8 cellular contexts compared by ENCODE assay signal in the genomic region with DNA sequence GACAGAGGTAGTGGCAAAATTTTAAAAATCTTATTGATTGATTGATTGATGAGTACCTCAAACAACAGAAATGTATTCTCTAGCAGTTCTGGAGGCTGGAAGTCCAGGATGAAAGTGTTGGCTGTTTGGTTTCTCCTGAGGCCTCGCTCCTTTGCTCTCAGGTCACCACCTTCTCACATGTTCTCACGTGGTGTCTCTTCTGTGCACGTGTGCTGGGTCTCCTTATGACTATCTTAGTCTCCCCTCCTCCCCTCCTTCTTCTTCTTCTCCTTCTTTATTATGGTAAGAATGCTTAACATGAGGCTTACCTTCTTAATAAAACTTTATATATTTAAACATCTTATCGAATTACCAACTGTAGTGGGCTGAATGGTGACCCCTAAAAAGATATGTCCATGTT.
"Had no signal": no experiment of that assay in that cellular context is flagged by ENCODE, and none has a peak within 500 bp of the region (broad histone marks: within the 10 kb centered on the region; RNA-seq: fewer than 3 reads in every experiment).

No MANE protein-coding gene starts in this region.

- FAIRE-seq: G401.6, GM12878, GM12891, GM12892, GM18507, GM19239 had no signal

- DNase-seq: GDM1, GF-D8 had no signal

- ATAC-seq: GM12878 had no signal

- H3K4me3 ChIP-seq: GM12878 had no signal
